1 cellular context compared by ENCODE assay signal in the genomic region with DNA sequence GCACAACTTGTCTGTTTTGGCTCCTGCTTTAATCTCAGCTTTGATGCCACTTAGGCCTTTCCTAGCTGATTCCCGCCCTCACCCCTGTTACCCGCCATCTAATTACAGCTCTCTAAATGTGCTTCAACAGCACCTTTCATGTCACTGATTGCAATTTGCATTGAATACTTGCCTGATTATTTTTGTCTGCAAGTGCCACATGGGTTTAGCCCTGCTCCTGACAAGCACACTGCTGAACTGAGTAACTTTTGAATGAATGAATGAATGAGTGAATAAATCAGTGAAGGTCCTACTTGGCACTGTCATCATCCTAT.
TF ChIP-seq lines count a peak whose summit lies in the region.

No MANE protein-coding gene starts in this region.

TF ChIP-seq in IMR-90, 13 proteins besides CTCF, POLR2A, EP300 and RAD21:
- TF ChIP-seq SMC3 (IDR thresholded peaks at IDR 0.05; ENCODE audit: low read depth, low read length), result no peak
